In the genomic region with DNA sequence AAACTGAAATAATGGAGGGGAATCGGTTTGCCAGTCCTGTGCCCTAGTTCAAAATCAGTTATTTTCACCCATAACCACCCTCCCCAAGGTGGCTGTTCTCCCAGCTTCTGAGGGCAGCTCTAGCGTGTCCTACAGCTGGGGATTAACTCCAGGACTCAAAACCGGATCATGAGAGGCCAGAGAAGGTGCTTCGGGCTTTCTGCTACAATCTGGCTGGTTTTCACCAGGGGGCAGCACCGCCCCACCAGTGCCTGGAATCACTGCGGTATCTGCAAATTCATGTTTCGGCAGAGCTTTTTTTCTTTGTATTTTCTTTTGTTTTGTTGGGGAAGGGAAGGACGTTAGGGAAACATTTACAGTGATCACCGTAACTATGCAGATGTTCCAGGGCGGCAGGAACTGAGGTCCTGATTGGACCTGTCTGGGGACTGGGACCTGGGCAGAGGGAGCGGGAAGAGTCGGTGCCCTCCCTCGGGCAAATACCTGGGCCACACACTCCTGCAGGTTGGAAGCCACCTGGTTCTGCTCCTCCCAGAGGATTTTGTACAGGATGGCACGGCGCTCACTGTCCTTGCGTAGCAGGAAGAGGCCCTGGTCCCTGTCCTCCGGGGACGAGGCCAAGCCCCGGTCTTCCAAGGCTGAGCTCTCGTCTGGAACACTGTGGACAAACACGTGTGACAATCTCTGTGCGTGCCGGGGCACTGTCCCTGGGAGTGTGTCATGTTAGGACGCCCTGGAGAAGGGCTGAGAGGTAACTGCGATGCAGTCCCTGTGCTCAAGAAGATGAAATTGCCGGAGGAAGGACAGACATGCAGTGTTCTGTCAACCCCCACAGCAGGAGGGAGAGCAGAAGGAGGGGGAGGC, we compare ENCODE assay signal across 8 cellular contexts. TPM values are rescaled to one million over a fixed set of nuclear protein-coding genes. Genes with fewer than 3 reads are reported as not detected.
A peak's percentile ranks its signal among the peaks of the same experiment; 100 is the strongest.
DNase-seq lines count a peak whose midpoint lies in the region; ATAC-seq and TF ChIP-seq lines count a peak whose summit lies in the region.

No MANE protein-coding gene starts in this region.

- ATAC-seq in HG02678 (IDR thresholded peaks at IDR 0.05; ENCODE audit: unreplicated experiment) (peak; percentile 72), left colon (peak; percentile 87), HG03457 (IDR thresholded peaks at IDR 0.05; ENCODE audit: unreplicated experiment) (no peak)
- peak; percentile 85 for ATAC-seq in activated CD4-positive, alpha-beta T cell treated with anti-CD3 and anti-CD28 coated beads for 36 hours

- intact Hi-C loops in activated CD4-positive, alpha-beta T cell treated with anti-CD3 and anti-CD28 coated beads for 36 hours (cut with DNase I, micrococcal nuclease), result loop anchor here (1.0 to 5.0 kb wide), 8 partner anchors 143 to 695 kb away; a partner anchor contains a TSS
- intact Hi-C loops in left colon (cut with DNase I, micrococcal nuclease), result no loop called here

- TF ChIP-seq CTCF in GM06990 (IDR thresholded peaks at IDR 0.05; ENCODE audit: insufficient read depth, low read length, poor library complexity, severe bottlenecking) (peak; percentile 74), choroid plexus epithelial cell (conservative IDR thresholded peaks at IDR 0.05; ENCODE audit: low read depth, low read length) (peak; percentile 83)

- peak overlapping the region; percentile 81 for H3K27ac Mint-ChIP-seq in activated CD4-positive, alpha-beta T cell treated with anti-CD3 and anti-CD28 coated beads for 36 hours

- no peaks in the 10 kb centered on the region for H3K36me3 Mint-ChIP-seq in activated CD4-positive, alpha-beta T cell treated with anti-CD3 and anti-CD28 coated beads for 36 hours (ENCODE audit: low read depth)

- H3K4me1 Mint-ChIP-seq in activated CD4-positive, alpha-beta T cell treated with anti-CD3 and anti-CD28 coated beads for 36 hours, result peaks cover 5% of the 10 kb centered on the region

- H3K4me3 Mint-ChIP-seq in activated CD4-positive, alpha-beta T cell treated with anti-CD3 and anti-CD28 coated beads for 36 hours, result peak overlapping the region; percentile 69

- no peaks in the 10 kb centered on the region for H3K27me3 Mint-ChIP-seq in activated CD4-positive, alpha-beta T cell treated with anti-CD3 and anti-CD28 coated beads for 36 hours

- H3K36me3 ChIP-seq in GM06990 (ENCODE audit: control insufficient read depth, insufficient read depth, low read length), result no peaks in the 10 kb centered on the region

- H3K27me3 ChIP-seq in GM06990 (replicated peaks; ENCODE audit: control insufficient read depth, insufficient read depth, low read length), result no peaks in the 10 kb centered on the region; the same call in 1 of the 2 replicates

- POLR2A ChIA-PET in activated CD4-positive, alpha-beta T cell treated with anti-CD3 and anti-CD28 coated beads for 36 hours (lab: Charles Lee), result no interaction called here

- DNase-seq in GM06990 (ENCODE audit: extremely low read depth, insufficient read length) (peak; percentile 36), NCI-H2171 (lab: John Stamatoyannopoulos, UW) (peak; percentile 28), choroid plexus epithelial cell (ENCODE audit: low read depth) (peak; percentile 79), left colon (peak in 1 of 2 donors; percentile 74)
- DNase-seq in activated CD4-positive, alpha-beta T cell treated with anti-CD3 and anti-CD28 coated beads for 36 hours, result peak; percentile 79
- DNase-seq in stimulated activated CD4-positive, alpha-beta T cell treated with anti-CD3 and anti-CD28 coated beads, Interleukin-1b, Interleukin-23, amount 100 ng/mL, for 4 hours (ENCODE audit: low read depth in 2 of 2), result peak; percentile 41 to 51

- H3K4me3 ChIP-seq in GM06990 (replicated peaks; ENCODE audit: low read depth, low read length) (peak overlapping the region; percentile 18), choroid plexus epithelial cell (ENCODE audit: low read depth, low read length) (peak overlapping the region; percentile 48)

- CTCF ChIA-PET in activated CD4-positive, alpha-beta T cell treated with anti-CD3 and anti-CD28 coated beads for 36 hours (lab: Charles Lee), result interaction anchor here (0.6 to 1.8 kb wide), 8 partner anchors 11 to 312 kb away, joined by 3 to 17 read pairs (median 3); no protein-coding TSS in a partner anchor

- no peaks in the 10 kb centered on the region for H3K9me3 Mint-ChIP-seq in activated CD4-positive, alpha-beta T cell treated with anti-CD3 and anti-CD28 coated beads for 36 hours (ENCODE audit: low read depth)

RNA-seq across cellular contexts. Expression of a gene that starts 28.7 kb away (rescaled TPM):
- total RNA-seq in activated CD4-positive, alpha-beta T cell treated with anti-CD3 and anti-CD28 coated beads for 36 hours, result 100 to 1,000 TPM; 204 to 217 TPM
- 100 to 1,000 TPM; 362 to 385 TPM for total RNA-seq in left colon

Comparison
In these comparisons a context has a peak if more than half of its experiments do, and no peak if none do; other contexts are left out.
1. intact Hi-C loops: an anchor here in activated CD4-positive, alpha-beta T cell treated with anti-CD3 and anti-CD28 coated beads for 36 hours (1.0 to 5.0 kb wide); none called in left colon.